In the genomic region with DNA sequence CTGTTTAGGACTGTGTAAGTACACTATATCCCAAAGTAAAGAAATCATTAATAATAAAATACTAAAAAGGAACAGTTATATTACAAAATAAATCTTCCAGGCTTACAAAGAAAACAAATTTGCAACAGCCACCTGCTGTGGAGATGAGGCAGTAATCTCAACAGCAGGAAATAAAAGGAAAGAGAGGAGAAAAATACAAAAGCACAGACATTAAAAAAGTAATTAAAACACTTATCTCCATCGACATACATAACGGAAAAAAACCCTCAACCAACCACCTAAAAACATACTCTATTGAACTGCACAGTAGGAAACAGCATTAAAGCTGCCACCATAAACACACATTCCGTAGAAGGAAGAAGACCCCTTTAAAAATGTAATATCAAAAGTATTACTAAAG, we compare ENCODE assay signal across 27 cellular contexts.
DNase-seq lines count a peak whose midpoint lies in the region; ATAC-seq and TF ChIP-seq lines count a peak whose summit lies in the region.
"Had no signal": no experiment of that assay in that cellular context is flagged by ENCODE, and none has a peak within 500 bp of the region (broad histone marks: within the 10 kb centered on the region; RNA-seq: fewer than 3 reads in every experiment).

No MANE protein-coding gene starts in this region.

- H3K4me3 Mint-ChIP-seq in H9, result no peak overlapping the region
- H3K4me3 Mint-ChIP-seq: B cell; CD8-positive, alpha-beta memory T cell; central memory CD8-positive, alpha-beta T cell had no signal

- H3K27ac ChIP-seq in H9 (ENCODE audit: insufficient read length, low read depth, low read length), result no peak overlapping the region
- H3K27ac ChIP-seq in gastroesophageal sphincter, result no peak overlapping the region
- H3K27ac ChIP-seq in Peyer's patch, result no peak overlapping the region
- H3K27ac ChIP-seq: body of pancreas, dorsolateral prefrontal cortex, heart right ventricle, left ventricle myocardium inferior, neutrophil, testis had no signal

- peak overlapping the region in 2 of 3 experiments; percentile 19 to 36; a peak in 2 of 7 replicates for H3K27ac Mint-ChIP-seq in H9
- H3K27ac Mint-ChIP-seq: B cell had no signal

- no peak for TF ChIP-seq EP300 in gastroesophageal sphincter (IDR thresholded peaks at IDR 0.05)

- H3K56ac ChIP-seq in H9 (ENCODE audit: insufficient read length, low read depth, low read length), result no peak overlapping the region

- H3K18ac ChIP-seq in H9 (ENCODE audit: insufficient read length, low read depth, low read length), result no peak overlapping the region

- H3K4me3 ChIP-seq in gastroesophageal sphincter, result no peak overlapping the region
- no peak overlapping the region for H3K4me3 ChIP-seq in Peyer's patch
- H3K4me3 ChIP-seq: body of pancreas, heart right ventricle, left ventricle myocardium inferior, smooth muscle cell, testis had no signal

- H3K4me2 ChIP-seq in H9 (ENCODE audit: insufficient read depth, insufficient read length, low read length), result no peak overlapping the region
- H3K4me2 ChIP-seq: smooth muscle cell had no signal

- no peaks in the 10 kb centered on the region for H4K20me1 ChIP-seq in H9 (ENCODE audit: control insufficient read depth, insufficient read depth, insufficient read length)

- no peaks in the 10 kb centered on the region for H3K23me2 ChIP-seq in H9 (ENCODE audit: insufficient read length, low read depth, low read length, poor library complexity, severe bottlenecking)

- H2AFZ ChIP-seq in H9 (ENCODE audit: low read length), result no peak overlapping the region

- ATAC-seq in gastroesophageal sphincter (no peak), HG03139 (IDR thresholded peaks at IDR 0.05; ENCODE audit: unreplicated experiment) (no peak)
- ATAC-seq: activated CD4-positive, CD25-positive, alpha-beta regulatory T cell treated with anti-CD3 and anti-CD28 coated beads, Interleukin-2, amount 50 U/mL, for 24 hours; body of pancreas; heart right ventricle; right cardiac atrium; stimulated activated naive CD8-positive, alpha-beta T cell treated with anti-CD3 and anti-CD28 coated beads, Interleukin-15, Interleukin-2, amounts not matched to agents 100 U/mL and 50 U/mL, for 24 hours had no signal

- no peak overlapping the region for H3K14ac ChIP-seq in H9 (ENCODE audit: insufficient read depth, low read length)

- no peak overlapping the region for H3T11ph ChIP-seq in H9 (ENCODE audit: low read length)

- WGBS in H9 (ENCODE audit: extremely low coverage, insufficient read length, low lambda C conversion rate), result no CpG with 5 or more reads among the region's 3 CpGs
- 79 to 87% methylated on average over 3 of the region's 3 CpGs for WGBS in gastroesophageal sphincter (ENCODE audit: low coverage in 1 of 2), 2 donors

- DNase-seq in H9 (no peak), NCI-H1417 (lab: John Stamatoyannopoulos, UW) (peak in 2 of 3 experiments; percentile 40 to 92), NCI-H748 treated with DMSO at 0.1 percent for 48 hours (lab: John Stamatoyannopoulos, UW) (peak; percentile 75), dermis blood vessel endothelial cell (peak; percentile 13), Peyer's patch (no peak)
- DNase-seq: activated CD4-positive, alpha-beta T cell treated with anti-CD3 and anti-CD28 coated beads, Interleukin-2, amount 50 U/mL, for 48 hours; activated naive CD4-positive, alpha-beta T cell treated with Interleukin-2 at 50 U/mL for 16 hours; body of pancreas; CD8-positive, alpha-beta memory T cell; dorsolateral prefrontal cortex; heart right ventricle; left ventricle myocardium inferior; mesendoderm; MV-4-11; NCI-H226; NCI-H82; right cardiac atrium; stimulated activated naive CD8-positive, alpha-beta T cell treated with anti-CD3 and anti-CD28 coated beads, Interleukin-15, Interleukin-2, amounts not matched to agents 100 U/mL and 50 U/mL, for 24 hours; T-helper 2 cell; testis had no signal

- no peaks in the 10 kb centered on the region for H3K79me1 ChIP-seq in H9 (ENCODE audit: insufficient read depth, low read depth, low read length, poor library complexity, severe bottlenecking)

- no peaks in the 10 kb centered on the region for H3K79me2 ChIP-seq in H9 (ENCODE audit: insufficient read depth, low read length)

- no peaks in the 10 kb centered on the region for H3K9me3 Mint-ChIP-seq in H9
- H3K9me3 Mint-ChIP-seq: CD8-positive, alpha-beta memory T cell; central memory CD8-positive, alpha-beta T cell had no signal

- H3K27me3 Mint-ChIP-seq in H9 (ENCODE audit: low read depth), result no peaks in the 10 kb centered on the region
- H3K27me3 Mint-ChIP-seq: B cell; CD8-positive, alpha-beta memory T cell; central memory CD8-positive, alpha-beta T cell had no signal

- no peak overlapping the region for H2BK12ac ChIP-seq in H9 (ENCODE audit: insufficient read length, low read depth, low read length)

- TF ChIP-seq POLR2A in gastroesophageal sphincter (IDR thresholded peaks at IDR 0.05) (no peak), Peyer's patch (IDR thresholded peaks at IDR 0.05) (no peak)

- H3K27me3 ChIP-seq in H9 (ENCODE audit: insufficient read depth, low read length) (no peaks in the 10 kb centered on the region), gastroesophageal sphincter (no peaks in the 10 kb centered on the region), Peyer's patch (no peaks in the 10 kb centered on the region)
- H3K27me3 ChIP-seq: body of pancreas, dorsolateral prefrontal cortex, heart right ventricle, neutrophil, testis had no signal

- TF ChIP-seq CTCF in H9 (conservative IDR thresholded peaks at IDR 0.05), result no peak
- no peak for TF ChIP-seq CTCF in gastroesophageal sphincter (IDR thresholded peaks at IDR 0.05)
- TF ChIP-seq CTCF in Peyer's patch (IDR thresholded peaks at IDR 0.05), result no peak

- H2BK20ac ChIP-seq in H9 (ENCODE audit: low read depth, low read length, poor library complexity, severe bottlenecking), result no peak overlapping the region

- no peak overlapping the region for H4K8ac ChIP-seq in H9 (replicated peaks; ENCODE audit: insufficient read length, low read depth, low read length)

- no peak overlapping the region for H3K9ac ChIP-seq in H9 (ENCODE audit: extremely low read depth, insufficient read length, low read length)

- no peak overlapping the region for H2BK5ac ChIP-seq in H9 (ENCODE audit: insufficient read length, low read length)

- no peaks in the 10 kb centered on the region for H3K9me3 ChIP-seq in H9 (ENCODE audit: control insufficient read depth, low read depth, low read length)
- H3K9me3 ChIP-seq in gastroesophageal sphincter, result no peaks in the 10 kb centered on the region
- H3K9me3 ChIP-seq in Peyer's patch, result no peaks in the 10 kb centered on the region
- H3K9me3 ChIP-seq: body of pancreas, heart right ventricle, left ventricle myocardium inferior, neutrophil, testis had no signal

- H3K4me1 ChIP-seq in H9 (ENCODE audit: insufficient read depth, low read length) (no peaks in the 10 kb centered on the region), gastroesophageal sphincter (no peaks in the 10 kb centered on the region), Peyer's patch (no peaks in the 10 kb centered on the region)
- H3K4me1 ChIP-seq: heart right ventricle, left ventricle myocardium inferior, testis had no signal

- no peak overlapping the region for H3K4ac ChIP-seq in H9 (ENCODE audit: low read depth, low read length)

- H3K36me3 Mint-ChIP-seq in H9 (ENCODE audit: insufficient read depth in 1 of 3, low read depth in 3 of 3), result no peaks in the 10 kb centered on the region

- no peak overlapping the region for H2BK120ac ChIP-seq in H9 (ENCODE audit: low read depth, low read length, poor library complexity, severe bottlenecking)

- H3K36me3 ChIP-seq in gastroesophageal sphincter, result no peaks in the 10 kb centered on the region
- H3K36me3 ChIP-seq in Peyer's patch, result no peaks in the 10 kb centered on the region
- H3K36me3 ChIP-seq: heart right ventricle, left ventricle myocardium inferior, neutrophil had no signal

- no peak overlapping the region for H2AK5ac ChIP-seq in H9 (ENCODE audit: insufficient read length, low read length)

- no peak overlapping the region for H2BK15ac ChIP-seq in H9 (ENCODE audit: low read depth, low read length)

- no peak overlapping the region for H3K23ac ChIP-seq in H9 (ENCODE audit: insufficient read length, low read depth, low read length)

- H4K91ac ChIP-seq in H9 (ENCODE audit: insufficient read length, low read depth, low read length), result no peak overlapping the region

- H4K5ac ChIP-seq in H9 (ENCODE audit: insufficient read length, low read depth, low read length), result no peak overlapping the region

- H3K4me1 Mint-ChIP-seq in H9, result peaks cover 0 to 3% of the 10 kb centered on the region in 2 experiments; a peak in 1 of 4 replicates
- H3K4me1 Mint-ChIP-seq: B cell had no signal

Comparison
In these comparisons a context has a peak if more than half of its experiments do, and no peak if none do; other contexts are left out.
1. DNase-seq: peak in NCI-H1417 (2 of 3), NCI-H748 treated with DMSO at 0.1 percent for 48 hours (single experiment) and dermis blood vessel endothelial cell (single experiment); none in H9 (single experiment) and Peyer's patch (0 of 3).